Comparison of ENCODE assay signal across 1 cellular context in genomic region chr10:93067443-93068365, GRCh38.
TF ChIP-seq lines count a peak whose summit lies in the region.

No MANE protein-coding gene starts in this region.

TF ChIP-seq in WTC11, 78 proteins besides CTCF, POLR2A, EP300 and RAD21 (continued from another document):
- TF ChIP-seq ZNF532 (CRISPR knock-in tag; IDR thresholded peaks at IDR 0.05; ENCODE audit: borderline replicate concordance) = no peak
- no peak for TF ChIP-seq ZNF512 (CRISPR knock-in tag; IDR thresholded peaks at IDR 0.05; ENCODE audit: borderline replicate concordance)
- TF ChIP-seq IRF2 (CRISPR knock-in tag; IDR thresholded peaks at IDR 0.05; ENCODE audit: borderline replicate concordance, low read depth) = no peak
- TF ChIP-seq SMAD3 (CRISPR knock-in tag; IDR thresholded peaks at IDR 0.05; ENCODE audit: borderline replicate concordance) = no peak
- TF ChIP-seq ARID4B (CRISPR knock-in tag; IDR thresholded peaks at IDR 0.05; ENCODE audit: borderline replicate concordance) = no peak
- no peak for TF ChIP-seq TCF7 (CRISPR knock-in tag; IDR thresholded peaks at IDR 0.05; ENCODE audit: low read depth)
- no peak for TF ChIP-seq CREM (CRISPR knock-in tag; IDR thresholded peaks at IDR 0.05)
- TF ChIP-seq KAT7 (CRISPR knock-in tag; IDR thresholded peaks at IDR 0.05; ENCODE audit: borderline replicate concordance) = no peak
- no peak for TF ChIP-seq NFATC4 (CRISPR knock-in tag; IDR thresholded peaks at IDR 0.05)
- TF ChIP-seq OVOL2 (CRISPR knock-in tag; IDR thresholded peaks at IDR 0.05; ENCODE audit: borderline replicate concordance) = no peak
- no peak for TF ChIP-seq TEAD4 (CRISPR knock-in tag; IDR thresholded peaks at IDR 0.05)
- TF ChIP-seq NR2C2 (CRISPR knock-in tag; IDR thresholded peaks at IDR 0.05) = no peak
- TF ChIP-seq AFF4 (CRISPR knock-in tag; IDR thresholded peaks at IDR 0.05; ENCODE audit: borderline replicate concordance) = no peak
